Comparison of ENCODE assay signal across 22 cellular contexts in genomic region chr12:58882796-58883195, GRCh38. TPM values are rescaled to one million over a fixed set of nuclear protein-coding genes. Genes with fewer than 3 reads are reported as not detected.
DNase-seq lines count a peak whose midpoint lies in the region; ATAC-seq and TF ChIP-seq lines count a peak whose summit lies in the region.
"Had no signal": no experiment of that assay in that cellular context is flagged by ENCODE, and none has a peak within 500 bp of the region (broad histone marks: within the 10 kb centered on the region; RNA-seq: fewer than 3 reads in every experiment).

No MANE protein-coding gene starts in this region.

- ATAC-seq in WTC11, result peak; percentile 48; the same call in 1 of the 2 replicates
- no peak for ATAC-seq in GM18861 (IDR thresholded peaks at IDR 0.05; ENCODE audit: unreplicated experiment)
- ATAC-seq in HG03460 (IDR thresholded peaks at IDR 0.05; ENCODE audit: unreplicated experiment), result no peak
- no peak for ATAC-seq in HG03565 (IDR thresholded peaks at IDR 0.05; ENCODE audit: unreplicated experiment)
- ATAC-seq: heart left ventricle, Panc1 had no signal

- peak; percentile 13 for DNase-seq in NCI-H1092 (lab: John Stamatoyannopoulos, UW)
- DNase-seq in NCI-H2081 treated with DMSO at 0.1 percent for 48 hours (lab: John Stamatoyannopoulos, UW), result peak; percentile 96
- no peak for DNase-seq in WTC11 (ENCODE audit: low spot score)
- DNase-seq in nephron progenitor cell, result no peak
- no peak for DNase-seq in activated CD4-positive, alpha-beta T cell treated with anti-CD3 and anti-CD28 coated beads, Interleukin-2, amount 50 U/mL, for 4 hours
- DNase-seq: activated CD4-positive, alpha-beta T cell treated with anti-CD3 and anti-CD28 coated beads for 4 hours; activated naive CD4-positive, alpha-beta T cell treated with anti-CD3 and anti-CD28 coated beads, Interleukin-2, amount 50 U/mL, for 16 hours; activated T-cell treated with anti-CD3 and anti-CD28 coated beads, Interleukin-2, amount 50 U/mL, for 48 hours; anterior cingulate cortex; caudate nucleus; DMS 273 treated with DMSO at 0.1 percent for 48 hours; dorsolateral prefrontal cortex; heart left ventricle; left ventricle myocardium inferior; T-helper 1 cell; uterus had no signal

- H3K4me1 Mint-ChIP-seq in WTC11 (peaks cover 16% of the 10 kb centered on the region), nephron progenitor cell (no peaks in the 10 kb centered on the region)

- H3K36me3 Mint-ChIP-seq in WTC11, result peaks cover 74% of the 10 kb centered on the region
- peaks cover 93% of the 10 kb centered on the region for H3K36me3 Mint-ChIP-seq in nephron progenitor cell (ENCODE audit: low read depth)

- H3K9me3 Mint-ChIP-seq in WTC11, result no peaks in the 10 kb centered on the region
- H3K9me3 Mint-ChIP-seq in nephron progenitor cell, result no peaks in the 10 kb centered on the region
- H3K9me3 Mint-ChIP-seq: mesothelial cell of epicardium, nephron had no signal

- H3K4me3 Mint-ChIP-seq in WTC11 (no peak overlapping the region), nephron progenitor cell (no peak overlapping the region)
- H3K4me3 Mint-ChIP-seq: mesothelial cell of epicardium, nephron had no signal

- H3K27ac Mint-ChIP-seq in WTC11 (no peak overlapping the region), nephron progenitor cell (peak overlapping the region; percentile 67)
- H3K27ac Mint-ChIP-seq: mesothelial cell of epicardium had no signal

- CTCF ChIA-PET in WTC11 (lab: Charles Lee), result interaction anchor here (1.0 kb wide), 1 partner anchor 63 kb away, joined by 3 read pairs; no protein-coding TSS in a partner anchor

- POLR2A ChIA-PET in WTC11 (lab: Charles Lee), result no interaction called here

- H3K27me3 Mint-ChIP-seq in WTC11 (ENCODE audit: low read depth) (peaks cover 91% of the 10 kb centered on the region), nephron progenitor cell (ENCODE audit: low read depth, poor library complexity) (no peaks in the 10 kb centered on the region)

- TF ChIP-seq CTCF in WTC11 (IDR thresholded peaks at IDR 0.05) (no peak), nephron progenitor cell (IDR thresholded peaks at IDR 0.05) (no peak)

TF ChIP-seq in WTC11, 78 proteins besides CTCF, POLR2A, EP300 and RAD21:
- TF ChIP-seq E2F4 (CRISPR knock-in tag; IDR thresholded peaks at IDR 0.05; ENCODE audit: borderline replicate concordance, low read depth) (no peak), FOXP4 (CRISPR knock-in tag; IDR thresholded peaks at IDR 0.05) (peak; percentile 43; the same call in 1 of the 2 replicates)

RNA-seq across cellular contexts. Expression of gene LRIG3, which starts 37.5 kb away (rescaled TPM):
- total RNA-seq in WTC11 (2021), result 7.8 to 13.0 TPM (median 8.5 TPM) in 3 replicates

Comparison
In these comparisons a context has a peak if more than half of its experiments do, and no peak if none do; other contexts are left out.
1. DNase-seq: peak in NCI-H1092 (single experiment) and NCI-H2081 treated with DMSO at 0.1 percent for 48 hours (single experiment); none in WTC11 (single experiment), nephron progenitor cell (single experiment) and activated CD4-positive, alpha-beta T cell treated with anti-CD3 and anti-CD28 coated beads, Interleukin-2, amount 50 U/mL, for 4 hours (0 of 2).